Comparison of ENCODE assay signal across 1 cellular context in genomic region chr10:124458473-124458872, GRCh38.
TF ChIP-seq lines count a peak whose summit lies in the region.

No MANE protein-coding gene starts in this region.

TF ChIP-seq in GM23338, 12 proteins besides CTCF, POLR2A, EP300 and RAD21 (continued from another document):
- no peak for TF ChIP-seq ZNF462 (CRISPR knock-in tag; IDR thresholded peaks at IDR 0.05)
- no peak for TF ChIP-seq JUNB (IDR thresholded peaks at IDR 0.05; ENCODE audit: unreplicated experiment)
- no peak for TF ChIP-seq POLR2AphosphoS5 (IDR thresholded peaks at IDR 0.05; ENCODE audit: low read depth)
- TF ChIP-seq CREB1 (CRISPR knock-in tag; IDR thresholded peaks at IDR 0.05; ENCODE audit: low read depth) = no peak
TF ChIP-seq in GM23338: peak in this region for 0.
